Comparison of ENCODE assay signal across 12 cellular contexts in the genomic region with DNA sequence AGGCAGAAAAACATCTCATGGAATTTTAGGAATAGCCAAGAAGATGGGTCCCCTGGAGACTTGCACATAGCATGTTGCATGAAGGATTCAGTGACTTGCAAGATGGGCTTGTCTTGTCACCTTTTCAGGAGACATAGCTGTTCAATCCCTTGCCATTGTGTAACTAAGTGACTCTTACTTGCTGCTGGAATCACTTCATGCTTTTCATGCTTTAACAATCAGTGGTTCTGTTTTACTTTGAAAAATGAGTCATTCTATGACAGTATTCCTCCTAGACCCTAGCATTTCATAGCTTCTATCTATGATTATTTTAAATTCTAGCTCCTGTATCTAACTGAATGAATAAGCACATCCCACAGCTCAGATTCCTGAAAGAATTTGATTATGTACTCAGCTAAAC. TPM values are rescaled to one million over a fixed set of nuclear protein-coding genes. Genes with fewer than 3 reads are reported as not detected.
A peak's percentile ranks its signal among the peaks of the same experiment; 100 is the strongest.
DNase-seq lines count a peak whose midpoint lies in the region; ATAC-seq, FAIRE-seq and TF ChIP-seq lines count a peak whose summit lies in the region.
"Had no signal": no experiment of that assay in that cellular context is flagged by ENCODE, and none has a peak within 500 bp of the region (broad histone marks: within the 10 kb centered on the region; RNA-seq: fewer than 3 reads in every experiment).

No MANE protein-coding gene starts in this region.

- H3K27ac ChIP-seq in A549 = peak overlapping the region; percentile 95 to 99
- H3K27ac ChIP-seq: right atrium auricular region had no signal

- FAIRE-seq in A549 (lab: Jason Lieb, UNC) (peak; percentile 23), GM12892 (lab: Jason Lieb, UNC) (peak; percentile 80), RCC 7860 (lab: Jason Lieb, UNC) (peak; percentile 68)

- TF ChIP-seq CTCF in A549 (IDR thresholded peaks at IDR 0.05) = no peak
- TF ChIP-seq CTCF in fibroblast of pulmonary artery (IDR thresholded peaks at IDR 0.05; ENCODE audit: low read length, missing control alignments) = no peak
- no peak for TF ChIP-seq CTCF in GM13977 (IDR thresholded peaks at IDR 0.05; ENCODE audit: extremely low read depth, insufficient read depth, missing control alignments)

- in situ Hi-C loops in GM13977 (cut with MboI; ENCODE audit: low pct_unique_long_range_greater_than_20kb, low sequenced_read_pairs, unreplicated experiment) = no loop called here

- peak overlapping the region; percentile 94 for H3K4me2 ChIP-seq in A549
- H3K4me2 ChIP-seq: SK-N-SH had no signal

- H3K4me1 ChIP-seq in A549 = peaks cover 49% of the 10 kb centered on the region
- H3K4me1 ChIP-seq: right atrium auricular region had no signal

- POLR2A ChIA-PET in A549 (lab: Yijun Ruan, JAX) = interaction anchor here (0.5 kb wide), 1 partner anchor 12 kb away, joined by 3 read pairs; no protein-coding TSS in a partner anchor

- peak overlapping the region; percentile 63 for H3K4me3 ChIP-seq in A549
- H3K4me3 ChIP-seq in fibroblast of pulmonary artery (replicated peaks; ENCODE audit: low read depth, low read length) = no peak overlapping the region
- H3K4me3 ChIP-seq: right atrium auricular region had no signal

- H3K9me3 ChIP-seq in A549 = no peaks in the 10 kb centered on the region
- H3K9me3 ChIP-seq: right atrium auricular region, SK-N-SH had no signal

- TF ChIP-seq EP300 in A549 (IDR thresholded peaks at IDR 0.05) = no peak

- DNase-seq in A549 (ENCODE audit: low read depth in 1 of 2, low spot score in 1 of 2) (peak in 1 of 2 experiments; percentile 75), GM12892 (ENCODE audit: insufficient read length) (no peak), RCC 7860 (ENCODE audit: low spot score) (peak; percentile 81), fibroblast of pulmonary artery (ENCODE audit: low read depth) (peak; percentile 57), cerebellar nuclear complex (lab: John Stamatoyannopoulos, UW) (no peak), NCI-H1694 treated with DMSO at 0.1 percent for 48 hours (lab: John Stamatoyannopoulos, UW) (no peak), GM13977 (ENCODE audit: low spot score) (no peak)
- DNase-seq: NCI-H69, SK-N-SH had no signal

- TF ChIP-seq RAD21 in A549 (conservative IDR thresholded peaks at IDR 0.05 in 1 of 2, IDR thresholded peaks at IDR 0.05 in 1 of 2) = no peak

- no peak for TF ChIP-seq POLR2A in A549 (IDR thresholded peaks at IDR 0.05; ENCODE audit: low read length)
- no peak for TF ChIP-seq POLR2A in GM12892 (IDR thresholded peaks at IDR 0.05; ENCODE audit: low read depth, low read length)

- peak; percentile 48 to 49; a peak in 4 of 6 replicates for ATAC-seq in A549
- no peak for ATAC-seq in GM21717 (IDR thresholded peaks at IDR 0.05; ENCODE audit: unreplicated experiment)
- ATAC-seq: HCT116 had no signal

- CTCF ChIA-PET in A549 (lab: Yijun Ruan, JAX) = interaction anchor here (1.6 kb wide), 2 partner anchors 13 to 198 kb away, joined by 5 to 8 read pairs; no protein-coding TSS in a partner anchor

TF ChIP-seq in A549, 52 proteins besides CTCF, POLR2A, EP300 and RAD21 (continues in another document):
- TF ChIP-seq HOXB5 (CRISPR knock-in tag; IDR thresholded peaks at IDR 0.05) (no peak), HOXA7 (CRISPR knock-in tag; IDR thresholded peaks at IDR 0.05) (no peak), ZC3H11A (IDR thresholded peaks at IDR 0.05) (no peak), RCOR1 (IDR thresholded peaks at IDR 0.05; ENCODE audit: low read depth, low read length) (no peak), ZNF302 (CRISPR knock-in tag; IDR thresholded peaks at IDR 0.05) (no peak), FOSL2 (IDR thresholded peaks at IDR 0.05) (no peak), FOSL2 (CRISPR knock-in tag; IDR thresholded peaks at IDR 0.05) (peak; percentile 83), EHMT2 (IDR thresholded peaks at IDR 0.05; ENCODE audit: low read depth) (no peak), RFX5 (IDR thresholded peaks at IDR 0.05) (no peak), SREBF2 (IDR thresholded peaks at IDR 0.05) (no peak), CBX2 (IDR thresholded peaks at IDR 0.05; ENCODE audit: borderline replicate concordance, low read depth) (no peak), TFCP2L1 (CRISPR knock-in tag; IDR thresholded peaks at IDR 0.05) (no peak), CEBPB (IDR thresholded peaks at IDR 0.05) (peak; percentile 40 to 59; a peak in 3 of 4 replicates), SMC3 (IDR thresholded peaks at IDR 0.05) (no peak), ZFP36 (IDR thresholded peaks at IDR 0.05; ENCODE audit: borderline replicate concordance, partially characterized antibody) (no peak), HOXB13 (CRISPR knock-in tag; IDR thresholded peaks at IDR 0.05; ENCODE audit: low read depth) (no peak), ESRRA (IDR thresholded peaks at IDR 0.05; ENCODE audit: borderline replicate concordance, low read length) (no peak), KDM5A (IDR thresholded peaks at IDR 0.05) (no peak), KDM1A (IDR thresholded peaks at IDR 0.05; ENCODE audit: low read depth) (no peak), MAFK (IDR thresholded peaks at IDR 0.05; ENCODE audit: partially characterized antibody) (peak; percentile 13), FOSB (CRISPR knock-in tag; IDR thresholded peaks at IDR 0.05) (no peak)
- TF ChIP-seq, protein P1, sequence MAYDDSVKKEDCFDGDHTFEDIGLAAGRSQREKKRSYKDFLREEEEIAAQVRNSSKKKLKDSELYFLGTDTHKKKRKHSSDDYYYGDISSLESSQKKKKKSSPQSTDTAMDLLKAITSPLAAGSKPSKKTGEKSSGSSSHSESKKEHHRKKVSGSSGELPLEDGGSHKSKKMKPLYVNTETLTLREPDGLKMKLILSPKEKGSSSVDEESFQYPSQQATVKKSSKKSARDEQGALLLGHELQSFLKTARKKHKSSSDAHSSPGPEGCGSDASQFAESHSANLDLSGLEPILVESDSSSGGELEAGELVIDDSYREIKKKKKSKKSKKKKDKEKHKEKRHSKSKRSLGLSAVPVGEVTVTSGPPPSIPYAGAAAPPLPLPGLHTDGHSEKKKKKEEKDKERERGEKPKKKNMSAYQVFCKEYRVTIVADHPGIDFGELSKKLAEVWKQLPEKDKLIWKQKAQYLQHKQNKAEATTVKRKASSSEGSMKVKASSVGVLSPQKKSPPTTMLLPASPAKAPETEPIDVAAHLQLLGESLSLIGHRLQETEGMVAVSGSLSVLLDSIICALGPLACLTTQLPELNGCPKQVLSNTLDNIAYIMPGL (CRISPR knock-in tag; IDR thresholded peaks at IDR 0.05; ENCODE audit: borderline replicate concordance) = no peak
- TF ChIP-seq, protein P2, sequence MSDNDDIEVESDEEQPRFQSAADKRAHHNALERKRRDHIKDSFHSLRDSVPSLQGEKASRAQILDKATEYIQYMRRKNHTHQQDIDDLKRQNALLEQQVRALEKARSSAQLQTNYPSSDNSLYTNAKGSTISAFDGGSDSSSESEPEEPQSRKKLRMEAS (IDR thresholded peaks at IDR 0.05) = peak; percentile 32; the same call in 1 of the 2 replicates
- TF ChIP-seq, protein P3, sequence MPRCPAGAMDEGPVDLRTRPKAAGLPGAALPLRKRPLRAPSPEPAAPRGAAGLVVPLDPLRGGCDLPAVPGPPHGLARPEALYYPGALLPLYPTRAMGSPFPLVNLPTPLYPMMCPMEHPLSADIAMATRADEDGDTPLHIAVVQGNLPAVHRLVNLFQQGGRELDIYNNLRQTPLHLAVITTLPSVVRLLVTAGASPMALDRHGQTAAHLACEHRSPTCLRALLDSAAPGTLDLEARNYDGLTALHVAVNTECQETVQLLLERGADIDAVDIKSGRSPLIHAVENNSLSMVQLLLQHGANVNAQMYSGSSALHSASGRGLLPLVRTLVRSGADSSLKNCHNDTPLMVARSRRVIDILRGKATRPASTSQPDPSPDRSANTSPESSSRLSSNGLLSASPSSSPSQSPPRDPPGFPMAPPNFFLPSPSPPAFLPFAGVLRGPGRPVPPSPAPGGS (IDR thresholded peaks at IDR 0.05) = 0 out of 3 replicates have a peak, but pooled peaks have one; percentile 8
- TF ChIP-seq, protein P4, sequence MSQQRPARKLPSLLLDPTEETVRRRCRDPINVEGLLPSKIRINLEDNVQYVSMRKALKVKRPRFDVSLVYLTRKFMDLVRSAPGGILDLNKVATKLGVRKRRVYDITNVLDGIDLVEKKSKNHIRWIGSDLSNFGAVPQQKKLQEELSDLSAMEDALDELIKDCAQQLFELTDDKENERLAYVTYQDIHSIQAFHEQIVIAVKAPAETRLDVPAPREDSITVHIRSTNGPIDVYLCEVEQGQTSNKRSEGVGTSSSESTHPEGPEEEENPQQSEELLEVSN (IDR thresholded peaks at IDR 0.05; ENCODE audit: borderline replicate concordance, low read depth) = no peak
- TF ChIP-seq, protein P5, sequence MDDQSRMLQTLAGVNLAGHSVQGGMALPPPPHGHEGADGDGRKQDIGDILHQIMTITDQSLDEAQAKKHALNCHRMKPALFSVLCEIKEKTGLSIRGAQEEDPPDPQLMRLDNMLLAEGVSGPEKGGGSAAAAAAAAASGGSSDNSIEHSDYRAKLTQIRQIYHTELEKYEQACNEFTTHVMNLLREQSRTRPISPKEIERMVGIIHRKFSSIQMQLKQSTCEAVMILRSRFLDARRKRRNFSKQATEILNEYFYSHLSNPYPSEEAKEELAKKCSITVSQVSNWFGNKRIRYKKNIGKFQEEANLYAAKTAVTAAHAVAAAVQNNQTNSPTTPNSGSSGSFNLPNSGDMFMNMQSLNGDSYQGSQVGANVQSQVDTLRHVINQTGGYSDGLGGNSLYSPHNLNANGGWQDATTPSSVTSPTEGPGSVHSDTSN (IDR thresholded peaks at IDR 0.05) = no peak
- TF ChIP-seq, protein P6, sequence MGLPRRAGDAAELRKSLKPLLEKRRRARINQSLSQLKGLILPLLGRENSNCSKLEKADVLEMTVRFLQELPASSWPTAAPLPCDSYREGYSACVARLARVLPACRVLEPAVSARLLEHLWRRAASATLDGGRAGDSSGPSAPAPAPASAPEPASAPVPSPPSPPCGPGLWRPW (IDR thresholded peaks at IDR 0.05) = no peak
- TF ChIP-seq, protein P7, sequence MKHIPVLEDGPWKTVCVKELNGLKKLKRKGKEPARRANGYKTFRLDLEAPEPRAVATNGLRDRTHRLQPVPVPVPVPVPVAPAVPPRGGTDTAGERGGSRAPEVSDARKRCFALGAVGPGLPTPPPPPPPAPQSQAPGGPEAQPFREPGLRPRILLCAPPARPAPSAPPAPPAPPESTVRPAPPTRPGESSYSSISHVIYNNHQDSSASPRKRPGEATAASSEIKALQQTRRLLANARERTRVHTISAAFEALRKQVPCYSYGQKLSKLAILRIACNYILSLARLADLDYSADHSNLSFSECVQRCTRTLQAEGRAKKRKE (CRISPR knock-in tag; IDR thresholded peaks at IDR 0.05; ENCODE audit: low read depth) = no peak

RNA-seq across cellular contexts. Expression of a gene that starts 2.8 kb away (rescaled TPM):
- polyA plus RNA-seq in A549 (2011; rRNA removed) (310 and 324 TPM in 2 replicates), A549 (2017; fragmentation: RNase III; extraction: RNeasy Plus Mini Kit Qiagen cat#74134 plus additional on column Dnase treatment) (242 to 304 TPM (median 302 TPM) in 3 replicates)
- 61.8 and 66.4 TPM in 2 replicates for polyA plus RNA-seq in A549 (2012; cell fraction: cytosol; rRNA removed)
- 27.2 and 41.7 TPM in 2 replicates for polyA plus RNA-seq in A549 (2012; cell fraction: nucleus; rRNA removed)
- 117 and 131 TPM in 2 replicates for polyA minus RNA-seq in A549 (2011; rRNA and poly(A)+ RNA removed)
- 50.8 TPM for polyA plus RNA-seq in GM12892 (2012; ENCODE audit: missing spikeins)
- polyA plus RNA-seq: SK-N-SH had no signal

Comparison
In these comparisons a context has a peak if more than half of its experiments do, and no peak if none do; other contexts are left out.
1. DNase-seq: peak in RCC 7860 (single experiment) and fibroblast of pulmonary artery (single experiment); none in GM12892 (single experiment), cerebellar nuclear complex (0 of 2), NCI-H1694 treated with DMSO at 0.1 percent for 48 hours (single experiment) and GM13977 (single experiment).